ENCODE assay signal across 11 cellular contexts in genomic region chr11:95922099-95922498, GRCh38. TPM values are rescaled to one million over a fixed set of nuclear protein-coding genes. Genes with fewer than 3 reads are reported as not detected.
A peak's percentile ranks its signal among the peaks of the same experiment; 100 is the strongest.
DNase-seq lines count a peak whose midpoint lies in the region; ATAC-seq and TF ChIP-seq lines count a peak whose summit lies in the region.
"Had no signal": no experiment of that assay in that cellular context is flagged by ENCODE, and none has a peak within 500 bp of the region (broad histone marks: within the 10 kb centered on the region; RNA-seq: fewer than 3 reads in every experiment).

No MANE protein-coding gene starts in this region.

- peak overlapping the region in 10 of 11 experiments; percentile 79 to 96 (median 90); a peak in 16 of 22 replicates for H3K4me2 ChIP-seq in BLaER1 treated with 17β-estradiol and CSF1 and Interleukin-3, amounts not matched to agents 10 nM and 100 nM

- H3K27ac Mint-ChIP-seq in IgD-negative memory B cell = peak overlapping the region in 2 of 3 donors; percentile 61 to 94
- H3K27ac Mint-ChIP-seq in mesothelial cell of epicardium = no peak overlapping the region

- no peak overlapping the region for H3K9ac ChIP-seq in BLaER1 treated with 17β-estradiol and CSF1 and Interleukin-3, amounts not matched to agents 10 nM and 100 nM

- no peaks in the 10 kb centered on the region for H3K36me3 Mint-ChIP-seq in IgD-negative memory B cell
- no peaks in the 10 kb centered on the region for H3K36me3 Mint-ChIP-seq in mesothelial cell of epicardium

- peak overlapping the region in 3 of 10 experiments; percentile 71 to 88 (median 80); a peak in 4 of 20 replicates for H3K4me3 ChIP-seq in BLaER1 treated with 17β-estradiol and CSF1 and Interleukin-3, amounts not matched to agents 10 nM and 100 nM
- peak overlapping the region in 1 of 2 donors; percentile 86 for H3K4me3 ChIP-seq in ascending aorta

- intact Hi-C loops in ascending aorta (cut with DNase I) = loop anchor here (5.0 to 10.0 kb wide), 3 partner anchors 70 to 323 kb away; no protein-coding TSS in a partner anchor

- ATAC-seq in GM21717 (IDR thresholded peaks at IDR 0.05; ENCODE audit: unreplicated experiment) = no peak

- H3K27ac ChIP-seq in BLaER1 treated with 17β-estradiol and CSF1 and Interleukin-3, amounts not matched to agents 10 nM and 100 nM = no peak overlapping the region
- peak overlapping the region; percentile 94 to 98 for H3K27ac ChIP-seq in ascending aorta
- H3K27ac ChIP-seq: neutrophil had no signal

- peak overlapping the region in 3 of 4 donors; percentile 48 to 94 (median 53) for H3K4me3 Mint-ChIP-seq in IgD-negative memory B cell
- peak overlapping the region; percentile 36 for H3K4me3 Mint-ChIP-seq in mesothelial cell of epicardium

- H3K4me1 ChIP-seq in BLaER1 treated with 17β-estradiol and CSF1 and Interleukin-3, amounts not matched to agents 10 nM and 100 nM = peaks cover 15 to 33% (median 26%) of the 10 kb centered on the region in 10 experiments
- H3K4me1 ChIP-seq in ascending aorta = peaks cover 7 to 18% of the 10 kb centered on the region in 2 donors

- H3K36me3 ChIP-seq in BLaER1 treated with 17β-estradiol and CSF1 and Interleukin-3, amounts not matched to agents 10 nM and 100 nM = peaks cover 0 to 6% (median 0%) of the 10 kb centered on the region in 11 experiments; a peak in 1 of 22 replicates
- H3K36me3 ChIP-seq in ascending aorta = no peaks in the 10 kb centered on the region
- H3K36me3 ChIP-seq: neutrophil had no signal

- peaks cover 0 to 10% (median 0%) of the 10 kb centered on the region in 11 experiments; a peak in 4 of 22 replicates for H4K20me1 ChIP-seq in BLaER1 treated with 17β-estradiol and CSF1 and Interleukin-3, amounts not matched to agents 10 nM and 100 nM

- H3K9me3 ChIP-seq in BLaER1 treated with 17β-estradiol and CSF1 and Interleukin-3, amounts not matched to agents 10 nM and 100 nM (replicated peaks in 1 of 11) = no peaks in the 10 kb centered on the region
- H3K9me3 ChIP-seq in ascending aorta = no peaks in the 10 kb centered on the region
- H3K9me3 ChIP-seq: neutrophil had no signal

- peaks cover 6% of the 10 kb centered on the region for H3K27me3 Mint-ChIP-seq in IgD-negative memory B cell
- H3K27me3 Mint-ChIP-seq in mesothelial cell of epicardium (ENCODE audit: low read depth) = no peaks in the 10 kb centered on the region

- DNase-seq in ascending aorta (ENCODE audit: low spot score in 2 of 2) (no peak), mesothelial cell of epicardium (ENCODE audit: low spot score in 2 of 2, unreplicated experiment in 2 of 2) (no peak), HUDEP-2 (lab: John Stamatoyannopoulos, UW; ENCODE audit: unreplicated experiment in 76 of 76) (no peak), NCI-H2196 (lab: John Stamatoyannopoulos, UW; ENCODE audit: unreplicated experiment) (no peak), islet precursor cell (no peak)
- DNase-seq: activated CD4-positive, CD25-positive, alpha-beta regulatory T cell; HCEC 1CT had no signal

- H3K9me3 Mint-ChIP-seq in IgD-negative memory B cell (no peaks in the 10 kb centered on the region), mesothelial cell of epicardium (no peaks in the 10 kb centered on the region)

- H3K4me1 Mint-ChIP-seq in IgD-negative memory B cell (peaks cover 23 to 36% (median 24%) of the 10 kb centered on the region in 3 donors), mesothelial cell of epicardium (peaks cover 36% of the 10 kb centered on the region)

- no peaks in the 10 kb centered on the region for H3K27me3 ChIP-seq in BLaER1 treated with 17β-estradiol and CSF1 and Interleukin-3, amounts not matched to agents 10 nM and 100 nM
- no peaks in the 10 kb centered on the region for H3K27me3 ChIP-seq in ascending aorta

- TF ChIP-seq CTCF in ascending aorta (IDR thresholded peaks at IDR 0.05) (no peak), mesothelial cell of epicardium (IDR thresholded peaks at IDR 0.05; ENCODE audit: unreplicated experiment) (no peak)

RNA-seq across cellular contexts. Expression of gene MTMR2, which starts 1.8 kb away (rescaled TPM):
- 7.2 TPM for polyA plus RNA-seq in IgD-negative memory B cell
- total RNA-seq in ascending aorta (14.7 TPM), mesothelial cell of epicardium (34.6 to 37.4 TPM (median 36.9 TPM) in 3 replicates)

Comparison
In these comparisons a context has a peak if more than half of its experiments do, and no peak if none do; other contexts are left out.
1. H3K27ac ChIP-seq: peak in ascending aorta (2 of 2); none in BLaER1 treated with 17β-estradiol and CSF1 and Interleukin-3, amounts not matched to agents 10 nM and 100 nM (0 of 11).